Comparison of ENCODE assay signal across 18 cellular contexts in the genomic region with DNA sequence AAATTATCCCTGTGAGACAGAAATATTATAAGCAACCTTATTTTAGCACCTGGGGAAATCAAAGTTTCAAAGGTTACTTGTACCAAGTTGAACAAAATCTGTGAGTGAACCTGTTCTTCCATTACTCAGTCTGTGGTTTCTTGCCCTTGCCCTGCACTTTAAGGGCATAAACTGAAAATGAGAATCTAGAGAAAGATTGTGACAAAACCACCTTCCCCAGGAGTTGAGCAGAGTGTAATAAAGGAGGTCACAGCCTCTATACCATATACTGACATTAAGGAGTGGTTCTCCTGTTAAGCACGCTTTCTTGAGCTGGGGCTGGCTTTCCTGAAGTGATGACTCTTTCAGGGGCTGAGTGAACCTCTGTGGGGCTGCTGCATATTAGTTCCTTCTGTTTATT.
DNase-seq lines count a peak whose midpoint lies in the region; ATAC-seq and TF ChIP-seq lines count a peak whose summit lies in the region.
"Had no signal": no experiment of that assay in that cellular context is flagged by ENCODE, and none has a peak within 500 bp of the region (broad histone marks: within the 10 kb centered on the region; RNA-seq: fewer than 3 reads in every experiment).

No MANE protein-coding gene starts in this region.

- BruUV-seq in A673 (replicated peaks; lab: Mats Ljungman, UMichigan), result no TSS peak

- peaks cover 68% of the 10 kb centered on the region for H3K4me1 ChIP-seq in A673 (ENCODE audit: insufficient read depth, low read length, poor library complexity, severe bottlenecking)
- H3K4me1 ChIP-seq: ascending aorta, lower lobe of right lung had no signal

- H3K4me3 ChIP-seq in A673 (ENCODE audit: low read depth, low read length, poor library complexity, severe bottlenecking), result no peak overlapping the region
- H3K4me3 ChIP-seq: ascending aorta, heart right ventricle, lower lobe of right lung had no signal

- POLR2A ChIA-PET in A673 (lab: Charles Lee; ENCODE audit: low non-redundant PET), result no interaction called here

- H3K9me3 ChIP-seq in A673 (ENCODE audit: low read depth, low read length, poor library complexity, severe bottlenecking), result no peaks in the 10 kb centered on the region
- H3K9me3 ChIP-seq: ascending aorta, heart right ventricle, lower lobe of right lung had no signal

- DNase-seq in A673 (ENCODE audit: low spot score), result no peak
- no peak for DNase-seq in hippocampal formation (lab: John Stamatoyannopoulos, UW)
- DNase-seq in NCI-H2081 treated with DMSO at 0.1 percent for 48 hours (lab: John Stamatoyannopoulos, UW), result no peak
- DNase-seq in NCI-H187 treated with DMSO at 0.1 percent for 48 hours (lab: John Stamatoyannopoulos, UW), result no peak
- no peak for DNase-seq in mesenteric fat pad (ENCODE audit: low spot score)
- DNase-seq: activated B cell treated with CpG ODN at 0.5 μM for 24 hours; activated gamma-delta T cell; CD4-positive, CD25-positive, alpha-beta regulatory T cell; GOT3; heart right ventricle; Karpas-422; lower lobe of right lung; NCI-H82; nucleus accumbens had no signal

- no peaks in the 10 kb centered on the region for H3K36me3 ChIP-seq in A673 (ENCODE audit: insufficient read depth, low read length, poor library complexity, severe bottlenecking)
- H3K36me3 ChIP-seq: ascending aorta, heart right ventricle, lower lobe of right lung had no signal

- ATAC-seq in GM18858 (IDR thresholded peaks at IDR 0.05; ENCODE audit: unreplicated experiment), result peak; percentile 59
- peak; percentile 58 for ATAC-seq in HG02642 (IDR thresholded peaks at IDR 0.05; ENCODE audit: poor library complexity, unreplicated experiment)
- ATAC-seq: heart right ventricle, lower lobe of right lung had no signal

- intact Hi-C loops in A673 (cut with micrococcal nuclease; ENCODE audit: unreplicated experiment), result no loop called here

- H3K27ac ChIP-seq in A673 (ENCODE audit: low read depth, low read length, poor library complexity, severe bottlenecking) (peak overlapping the region; percentile 72), angular gyrus (ENCODE audit: low read depth, low read length) (peak overlapping the region; percentile 88)
- H3K27ac ChIP-seq: ascending aorta, heart right ventricle, lower lobe of right lung had no signal

- no peaks in the 10 kb centered on the region for H3K27me3 ChIP-seq in A673 (replicated peaks; ENCODE audit: insufficient read depth, low read depth, low read length, poor library complexity)
- H3K27me3 ChIP-seq: ascending aorta, heart right ventricle had no signal

- no peak for TF ChIP-seq CTCF in A673 (conservative IDR thresholded peaks at IDR 0.05; ENCODE audit: low read depth, low read length)

- CTCF ChIA-PET in A673 (lab: Charles Lee), result interaction anchor here (1.0 kb wide), 1 partner anchor 13 kb away, joined by 3 read pairs; no protein-coding TSS in a partner anchor
